Comparison of ENCODE assay signal across 8 cellular contexts in the genomic region with DNA sequence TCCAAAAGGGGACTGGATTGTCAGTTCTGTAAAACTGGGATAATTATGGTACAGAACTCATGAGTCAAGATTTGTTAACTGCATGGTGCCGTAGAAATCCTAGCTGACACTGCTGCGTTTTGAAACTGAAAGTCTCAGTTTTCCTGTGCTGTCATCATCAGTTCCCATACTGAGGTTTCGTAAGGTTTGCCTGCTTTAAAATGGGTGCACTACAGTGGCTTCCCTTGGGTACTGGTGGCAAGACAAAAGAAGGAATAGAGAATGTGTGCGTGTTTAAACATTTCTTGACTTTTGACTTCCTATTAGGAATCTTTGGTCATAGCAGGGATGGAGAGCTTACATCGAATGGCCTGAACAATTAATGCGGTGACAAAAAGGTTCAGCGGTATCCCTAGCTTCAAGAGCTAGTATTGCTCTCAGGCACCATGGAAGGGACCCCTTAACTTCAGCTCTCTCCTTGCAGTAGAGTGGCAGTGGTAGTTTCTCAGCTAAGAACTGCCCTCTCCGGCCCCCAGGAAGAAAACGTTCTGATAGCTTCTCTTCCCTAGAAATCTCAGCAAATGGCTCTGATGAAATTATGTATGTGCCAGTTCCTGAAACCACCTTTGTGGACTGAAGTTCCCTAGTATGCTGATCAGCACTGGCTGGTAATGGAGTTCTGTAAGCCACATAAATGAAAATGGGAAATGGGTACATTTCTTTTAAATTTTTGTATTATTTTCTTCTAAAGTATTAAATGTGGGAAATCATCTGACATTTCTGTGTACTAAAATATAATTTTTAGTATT. TPM values are rescaled to one million over a fixed set of nuclear protein-coding genes. Genes with fewer than 3 reads are reported as not detected.
DNase-seq lines count a peak whose midpoint lies in the region; ATAC-seq, FAIRE-seq and TF ChIP-seq lines count a peak whose summit lies in the region.

No MANE protein-coding gene starts in this region.

- peaks cover 6% of the 10 kb centered on the region; the same call in 2 of the 3 replicates for H3K9me3 ChIP-seq in GM12878 (replicated peaks; ENCODE audit: control insufficient read depth, insufficient read depth, low read length)
- no peaks in the 10 kb centered on the region for H3K9me3 ChIP-seq in gastrocnemius medialis
- no peaks in the 10 kb centered on the region for H3K9me3 ChIP-seq in BE2C

- peaks cover 15% of the 10 kb centered on the region for H3K4me1 Mint-ChIP-seq in activated CD4-positive, alpha-beta T cell treated with anti-CD3 and anti-CD28 coated beads, Interleukin-2, amount 10 ng/mL, durations not matched to agents 24 days and 14 days

- TF ChIP-seq POLR2A in GM12878 (IDR thresholded peaks at IDR 0.05; ENCODE audit: low read depth, low read length) (no peak), gastrocnemius medialis (IDR thresholded peaks at IDR 0.05) (no peak)

- no peaks in the 10 kb centered on the region for H3K27me3 Mint-ChIP-seq in activated CD4-positive, alpha-beta T cell treated with anti-CD3 and anti-CD28 coated beads, Interleukin-2, amount 10 ng/mL, durations not matched to agents 24 days and 14 days

- SMC1A ChIA-PET in GM12878 (lab: Charles Lee; ENCODE audit: uncharacterized antibody, unreplicated experiment) = interaction anchor here (0.8 to 2.1 kb wide), 9 partner anchors 10 to 419 kb away, joined by 3 to 10 read pairs (median 6); partner anchors contain the start of gene ANO6

- no peak overlapping the region for H3K27ac Mint-ChIP-seq in activated CD4-positive, alpha-beta T cell treated with anti-CD3 and anti-CD28 coated beads, Interleukin-2, amount 10 ng/mL, durations not matched to agents 24 days and 14 days

- ATAC-seq in HG02981 (IDR thresholded peaks at IDR 0.05; ENCODE audit: unreplicated experiment) = peak; percentile 79
- peak; percentile 92 for ATAC-seq in GM12878
- ATAC-seq in gastrocnemius medialis = peak; percentile 99 to 100

- H3K36me3 ChIP-seq in GM12878 (ENCODE audit: control insufficient read depth in 2 of 2, insufficient read depth in 2 of 2, low read length in 1 of 2) (peaks cover 0 to 2% of the 10 kb centered on the region in 2 experiments; a peak in 1 of 4 replicates), gastrocnemius medialis (no peaks in the 10 kb centered on the region), BE2C (peaks cover 4% of the 10 kb centered on the region; the same call in 1 of the 2 replicates)

- FAIRE-seq in GM12878 (lab: Jason Lieb, UNC) = no peak

- H3K27me3 ChIP-seq in GM12878 (replicated peaks in 1 of 2; ENCODE audit: control insufficient read depth in 2 of 2, insufficient read depth in 2 of 2, low read length in 1 of 2) (no peaks in the 10 kb centered on the region), gastrocnemius medialis (no peaks in the 10 kb centered on the region), BE2C (no peaks in the 10 kb centered on the region)

- intact Hi-C loops in activated CD4-positive, alpha-beta T cell treated with anti-CD3 and anti-CD28 coated beads, Interleukin-2, amount 10 ng/mL, durations not matched to agents 24 days and 14 days (cut with micrococcal nuclease) = no loop called here
- intact Hi-C loops in GM12878 (cut with micrococcal nuclease; ENCODE audit: unreplicated experiment) (no loop called here), gastrocnemius medialis (cut with DNase I; ENCODE audit: low total_unique reads) (no loop called here)

- no peak for TF ChIP-seq RAD21 in GM12878 (IDR thresholded peaks at IDR 0.05; ENCODE audit: insufficient read depth, low read depth, low read length)

- H3K4me3 Mint-ChIP-seq in activated CD4-positive, alpha-beta T cell treated with anti-CD3 and anti-CD28 coated beads, Interleukin-2, amount 10 ng/mL, durations not matched to agents 24 days and 14 days = peak overlapping the region; percentile 50

- peaks cover 9% of the 10 kb centered on the region for H3K4me1 ChIP-seq in GM12878 (ENCODE audit: control insufficient read depth, insufficient read depth, low read length)
- peaks cover 71 to 75% of the 10 kb centered on the region in 2 donors for H3K4me1 ChIP-seq in gastrocnemius medialis
- no peaks in the 10 kb centered on the region for H3K4me1 ChIP-seq in BE2C

- WGBS in GM12878 (ENCODE audit: insufficient coverage, insufficient replicate concordance, low lambda C conversion rate, missing lambda C conversion rate) = 50% methylated on average over 9 of the region's 9 CpGs

- RAD21 ChIA-PET in GM12878 (lab: Charles Lee; ENCODE audit: unreplicated experiment) = interaction anchor here (0.8 to 1.7 kb wide), 3 partner anchors 11 to 28 kb away, joined by 3 to 4 read pairs (median 3); no protein-coding TSS in a partner anchor

- TF ChIP-seq EP300 in GM12878 (IDR thresholded peaks at IDR 0.05; ENCODE audit: borderline replicate concordance in 1 of 2, control insufficient read depth in 1 of 2, low read depth in 2 of 2, low read length in 2 of 2) = peak in 1 of 2 experiments; percentile 58; a peak in 1 of 4 replicates

- no peak overlapping the region for H3K9ac ChIP-seq in GM12878 (ENCODE audit: control insufficient read depth, insufficient read depth, low read length)

- no peaks in the 10 kb centered on the region for H4K20me1 ChIP-seq in GM12878 (ENCODE audit: control insufficient read depth, insufficient read depth)

- H3K9me3 Mint-ChIP-seq in activated CD4-positive, alpha-beta T cell treated with anti-CD3 and anti-CD28 coated beads, Interleukin-2, amount 10 ng/mL, durations not matched to agents 24 days and 14 days = no peaks in the 10 kb centered on the region

- peaks cover 50% of the 10 kb centered on the region for H3K79me2 ChIP-seq in GM12878 (ENCODE audit: control insufficient read depth, insufficient read depth, low read length)

- POLR2A ChIA-PET in GM12878 (lab: Charles Lee) = interaction anchor here (0.7 to 1.7 kb wide), 4 partner anchors 10 to 99 kb away, joined by 3 to 5 read pairs (median 4); no protein-coding TSS in a partner anchor

- H3K36me3 Mint-ChIP-seq in activated CD4-positive, alpha-beta T cell treated with anti-CD3 and anti-CD28 coated beads, Interleukin-2, amount 10 ng/mL, durations not matched to agents 24 days and 14 days (ENCODE audit: low read depth) = peaks cover 7% of the 10 kb centered on the region

- TF ChIP-seq CTCF in GM12878 (IDR thresholded peaks at IDR 0.05 in 2 of 3, conservative IDR thresholded peaks at IDR 0.05 in 1 of 3; ENCODE audit: control insufficient read depth in 2 of 3, extremely low read depth in 1 of 3, insufficient read depth in 1 of 3, low read depth in 3 of 3, low read length in 3 of 3) = no peak
- peak in 3 of 5 experiments; percentile 26 to 55 (median 31) for TF ChIP-seq CTCF in gastrocnemius medialis (IDR thresholded peaks at IDR 0.05 in 4 of 5, conservative IDR thresholded peaks at IDR 0.05 in 1 of 5)
- no peak for TF ChIP-seq CTCF in BE2C (IDR thresholded peaks at IDR 0.05; ENCODE audit: low read depth, low read length)

- CTCF ChIA-PET in GM12878 (lab: Yijun Ruan, JAX) = interaction anchor here (0.7 to 0.8 kb wide), 2 partner anchors 20 to 27 kb away, joined by 3 to 5 read pairs; no protein-coding TSS in a partner anchor

- H2AFZ ChIP-seq in GM12878 (ENCODE audit: control insufficient read depth, low read depth, low read length) = peak overlapping the region; percentile 12; the same call in 1 of the 2 replicates

- in situ Hi-C loops in GM12878 (cut with MboI) (no loop called here), gastrocnemius medialis (cut with MboI; ENCODE audit: low sequenced_read_pairs in 4 of 4) (no loop called here)

- H3K4me3 ChIP-seq in GM12878 (peak overlapping the region; percentile 29; the same call in 1 of the 2 replicates), gastrocnemius medialis (peak overlapping the region; percentile 10 to 26 (median 18)), BE2C (ENCODE audit: low read depth, low read length) (no peak overlapping the region)

- DNase-seq in activated CD4-positive, alpha-beta T cell treated with anti-CD3 and anti-CD28 coated beads, Interleukin-2, amount 10 ng/mL, durations not matched to agents 24 days and 14 days = peak; percentile 67
- DNase-seq in activated CD4-positive, alpha-beta T cell treated with anti-CD3 and anti-CD28 coated beads, Interleukin-2, amount 50 U/mL, for 4 hours = no peak
- peak; percentile 56 for DNase-seq in GM12878 (ENCODE audit: low read depth, low spot score)
- DNase-seq in gastrocnemius medialis = peak; percentile 42 to 62
- DNase-seq in BE2C = no peak
- no peak for DNase-seq in NCI-H345 treated with DMSO at 0.1 percent for 48 hours (lab: John Stamatoyannopoulos, UW; ENCODE audit: unreplicated experiment)
- DNase-seq in nucleus accumbens (lab: John Stamatoyannopoulos, UW) = no peak

- peak overlapping the region; percentile 78 for H3K4me2 ChIP-seq in GM12878 (ENCODE audit: control insufficient read depth, insufficient read depth)

- H3K27ac ChIP-seq in GM12878 (ENCODE audit: control insufficient read depth, insufficient read depth) = peak overlapping the region; percentile 72
- H3K27ac ChIP-seq in gastrocnemius medialis = peak overlapping the region; percentile 73 to 97 (median 88)

- no TSS peak for BruUV-seq in GM12878 (replicated peaks; lab: Mats Ljungman, UMichigan)

TF ChIP-seq in GM12878, 131 proteins besides CTCF, POLR2A, EP300 and RAD21 (continues in another document):
- no peak for TF ChIP-seq TCF3 (IDR thresholded peaks at IDR 0.05; ENCODE audit: borderline replicate concordance, insufficient read depth, low read depth, low read length)
- TF ChIP-seq IRF4 (IDR thresholded peaks at IDR 0.05; ENCODE audit: low read depth, low read length) = peak; percentile 68; the same call in 1 of the 2 replicates

RNA-seq across cellular contexts. Expression of gene ANO6, which starts 28.9 kb away (rescaled TPM):
- 24.1 and 24.8 TPM in 2 replicates for total RNA-seq in activated CD4-positive, alpha-beta T cell treated with anti-CD3 and anti-CD28 coated beads, Interleukin-2, amount 10 ng/mL, durations not matched to agents 24 days and 14 days
- total RNA-seq in GM12878 (2013; cell fraction: nucleolus; rRNA removed) = 79.6 and 85.6 TPM in 2 replicates
- 26.9 and 28.5 TPM in 2 replicates for total RNA-seq in GM12878 (2014; rRNA removed)
- total RNA-seq in GM12878 (2014; rRNA removed; fragmentation: Illumina TruSeq; extraction: Trizol) = 30.3 and 32.3 TPM in 2 replicates
- 25.3 and 26.8 TPM in 2 replicates for total RNA-seq in GM12878 (2021)
- polyA plus RNA-seq in GM12878 (2011; ENCODE audit: low read depth) = 11.7 TPM
- 30.3 and 41.6 TPM in 2 replicates for polyA plus RNA-seq in GM12878 (2011; rRNA removed)
- polyA plus RNA-seq in GM12878 (2011; cell fraction: cytosol; rRNA removed) = 16.8 and 21.9 TPM in 2 replicates
- 18.3 and 20.8 TPM in 2 replicates for polyA plus RNA-seq in GM12878 (2011; cell fraction: nucleus; rRNA removed)
- 15.4 and 22.1 TPM in 2 replicates for polyA plus RNA-seq in GM12878 (2012)
- polyA plus RNA-seq in GM12878 (2014; fragmentation: Illumina TruSeq; extraction: Trizol) = 27.6 and 35.8 TPM in 2 replicates
- 1 to 10 TPM; 4.6 to 5.6 TPM for polyA plus RNA-seq in GM12878 (2014; fragmentation: Nextera tagmentation; extraction: Ambion mirVana)
- polyA plus RNA-seq in GM12878 (2014; rRNA removed) = 14.8 and 18.2 TPM in 2 replicates
- polyA plus RNA-seq in GM12878 (2016; fragmentation: Nextera tagmentation; extraction: Ambion mirVana) = 10 to 100 TPM; 23.4 to 25.2 TPM
- polyA minus RNA-seq in GM12878 (2011; rRNA and poly(A)+ RNA removed) = 45.6 and 46.3 TPM in 2 replicates
- 14.7 and 15.4 TPM in 2 replicates for polyA minus RNA-seq in GM12878 (2011; cell fraction: cytosol; rRNA and poly(A)+ RNA removed)
- polyA minus RNA-seq in GM12878 (2011; cell fraction: nucleus; rRNA and poly(A)+ RNA removed) = 28.4 and 38.5 TPM in 2 replicates
- 100 to 1,000 TPM in 1 of 4 donors, 10 to 100 TPM in 3; 75.4 to 100 (median 91.8) TPM for total RNA-seq in gastrocnemius medialis
- polyA plus RNA-seq in BE2C (2012; ENCODE audit: insufficient read depth, insufficient read length, low read depth) = 46.2 TPM

Comparison
In these comparisons a context has a peak if more than half of its experiments do, and no peak if none do; other contexts are left out.
1. DNase-seq: peak in activated CD4-positive, alpha-beta T cell treated with anti-CD3 and anti-CD28 coated beads, Interleukin-2, amount 10 ng/mL, durations not matched to agents 24 days and 14 days (single experiment), GM12878 (single experiment) and gastrocnemius medialis (2 of 2); none in activated CD4-positive, alpha-beta T cell treated with anti-CD3 and anti-CD28 coated beads, Interleukin-2, amount 50 U/mL, for 4 hours (0 of 2), BE2C (single experiment), NCI-H345 treated with DMSO at 0.1 percent for 48 hours (single experiment) and nucleus accumbens (0 of 56).
2. CTCF ChIP-seq: peak in gastrocnemius medialis (3 of 5); none in GM12878 (0 of 3) and BE2C (single experiment).
3. Peak in every context shown above with its lines, with median percentiles within 50 percentile points of each other: ATAC-seq.